10 cellular contexts compared by ENCODE assay signal in genomic region chr18:63267990-63268721, GRCh38. TPM values are rescaled to one million over a fixed set of nuclear protein-coding genes. Genes with fewer than 3 reads are reported as not detected.
DNase-seq lines count a peak whose midpoint lies in the region; ATAC-seq and TF ChIP-seq lines count a peak whose summit lies in the region.
"Had no signal": no experiment of that assay in that cellular context is flagged by ENCODE, and none has a peak within 500 bp of the region (broad histone marks: within the 10 kb centered on the region; RNA-seq: fewer than 3 reads in every experiment).

No MANE protein-coding gene starts in this region.

- no peaks in the 10 kb centered on the region for H3K9me3 ChIP-seq in CD4-positive, alpha-beta memory T cell (ENCODE audit: control insufficient read depth in 1 of 2, low read length in 2 of 2)
- H3K9me3 ChIP-seq in heart left ventricle: no peaks in the 10 kb centered on the region
- H3K9me3 ChIP-seq: Caco-2 had no signal

- no peaks in the 10 kb centered on the region for H3K36me3 ChIP-seq in CD4-positive, alpha-beta memory T cell (ENCODE audit: insufficient read depth, low read length)
- H3K36me3 ChIP-seq in KMS-11 (ENCODE audit: insufficient read depth) (no peaks in the 10 kb centered on the region), heart left ventricle (no peaks in the 10 kb centered on the region)
- H3K36me3 ChIP-seq: cardiac muscle cell had no signal

- no peaks in the 10 kb centered on the region for H3K27me3 Mint-ChIP-seq in CD4-positive, alpha-beta memory T cell

- H4K20me1 ChIP-seq in KMS-11 (ENCODE audit: insufficient read depth): no peaks in the 10 kb centered on the region

- H3K9me3 Mint-ChIP-seq in CD4-positive, alpha-beta memory T cell: peaks cover 0 to 1% (median 0%) of the 10 kb centered on the region in 8 donors

- H2AFZ ChIP-seq in KMS-11 (ENCODE audit: low read depth): peak overlapping the region; percentile 57

- no peak overlapping the region for H3K27ac ChIP-seq in CD4-positive, alpha-beta memory T cell (ENCODE audit: low read depth, low read length)
- peak overlapping the region; percentile 83 for H3K27ac ChIP-seq in KMS-11
- H3K27ac ChIP-seq in heart left ventricle: no peak overlapping the region
- H3K27ac ChIP-seq: cardiac muscle cell had no signal

- H3K27ac Mint-ChIP-seq in CD4-positive, alpha-beta memory T cell: peak overlapping the region; percentile 8 to 72 (median 50)

- WGBS in heart left ventricle, 4 donors: 85 to 92% (median 91%) methylated on average over 8 of the region's 8 CpGs

- H3K4me1 ChIP-seq in CD4-positive, alpha-beta memory T cell (ENCODE audit: insufficient read depth, low read length): peaks cover 73% of the 10 kb centered on the region
- H3K4me1 ChIP-seq in KMS-11 (ENCODE audit: low read depth, poor library complexity, severe bottlenecking) (peaks cover 72% of the 10 kb centered on the region), heart left ventricle (peaks cover 0 to 42% (median 10%) of the 10 kb centered on the region in 12 donors)
- H3K4me1 ChIP-seq: Caco-2 had no signal

- no peaks in the 10 kb centered on the region for H3K27me3 ChIP-seq in CD4-positive, alpha-beta memory T cell (ENCODE audit: insufficient read depth, low read length)
- H3K27me3 ChIP-seq in KMS-11 (ENCODE audit: insufficient read depth, low read depth) (no peaks in the 10 kb centered on the region), heart left ventricle (no peaks in the 10 kb centered on the region)
- H3K27me3 ChIP-seq: cardiac muscle cell had no signal

- CTCF ChIA-PET in CD4-positive, alpha-beta memory T cell (lab: Charles Lee; ENCODE audit: partially characterized antibody): interaction anchor here (1.2 to 2.0 kb wide), 3 partner anchors 14 to 51 kb away, joined by 3 to 7 read pairs (median 3); partner anchors contain the start of gene BCL2

- intact Hi-C loops in CD4-positive, alpha-beta memory T cell (cut with micrococcal nuclease): loop anchor here (2.0 kb wide), 1 partner anchor 15 kb away; no protein-coding TSS in a partner anchor
- intact Hi-C loops in heart left ventricle (cut with DNase I): loop anchor here in 1 of 10 donors (10.0 kb wide), 1 partner anchor 47 kb away; the partner anchor contains the start of gene BCL2

- peaks cover 48 to 88% (median 65%) of the 10 kb centered on the region in 4 donors for H3K4me1 Mint-ChIP-seq in CD4-positive, alpha-beta memory T cell

- peaks cover 53% of the 10 kb centered on the region; the same call in 1 of the 2 replicates for H3K79me2 ChIP-seq in KMS-11 (ENCODE audit: insufficient read depth, low read depth)

- POLR2A ChIA-PET in CD4-positive, alpha-beta memory T cell (lab: Charles Lee; ENCODE audit: partially characterized antibody): interaction anchor here (0.6 to 2.4 kb wide), 10 partner anchors 10 to 113 kb away, joined by 3 to 12 read pairs (median 5); no protein-coding TSS in a partner anchor

- no peak overlapping the region for H3K4me3 ChIP-seq in CD4-positive, alpha-beta memory T cell (ENCODE audit: low read length in 2 of 2)
- H3K4me3 ChIP-seq in KMS-11 (IDR thresholded peaks at IDR 0.05; ENCODE audit: insufficient read depth, low read depth, low read length) (no peak overlapping the region), heart left ventricle (no peak overlapping the region)
- H3K4me3 ChIP-seq: cardiac muscle cell had no signal

- H3K4me3 Mint-ChIP-seq in CD4-positive, alpha-beta memory T cell: peak overlapping the region in 7 of 8 donors; percentile 8 to 75 (median 67)

- DNase-seq in CD4-positive, alpha-beta memory T cell: no peak
- DNase-seq in fibroblast of peridontal ligament (ENCODE audit: extremely low read depth) (peak; percentile 38), HPDE6-E6E7 (ENCODE audit: extremely low spot score) (no peak), heart left ventricle (no peak), germinal center (ENCODE audit: low spot score) (no peak)
- DNase-seq: Caco-2 had no signal

- TF ChIP-seq CTCF in KMS-11 (conservative IDR thresholded peaks at IDR 0.05; ENCODE audit: low read depth, low read length): no peak
- TF ChIP-seq CTCF in heart left ventricle (IDR thresholded peaks at IDR 0.05): no peak

- no peak for TF ChIP-seq POLR2A in heart left ventricle (IDR thresholded peaks at IDR 0.05)

- H3K9ac ChIP-seq in KMS-11: peak overlapping the region; percentile 46; the same call in 1 of the 2 replicates

- peak overlapping the region; percentile 99 for H3K4me2 ChIP-seq in KMS-11

- H3K36me3 Mint-ChIP-seq in CD4-positive, alpha-beta memory T cell: peaks cover 3 to 37% of the 10 kb centered on the region in 2 donors

- ATAC-seq in GM19025 (IDR thresholded peaks at IDR 0.05; ENCODE audit: low read depth, unreplicated experiment) (peak; percentile 68), heart left ventricle (no peak), HG03469 (IDR thresholded peaks at IDR 0.05; ENCODE audit: unreplicated experiment) (no peak)

RNA-seq across cellular contexts. Expression of gene BCL2, which starts 51.4 kb away (rescaled TPM):
- 10 to 100 TPM; 40.8 to 42.7 TPM for total RNA-seq in CD4-positive, alpha-beta memory T cell
- polyA plus RNA-seq in CD4-positive, alpha-beta memory T cell: 10 to 100 TPM; 28.5 to 50.4 TPM
- 10 to 100 TPM in 4 of 9 donors, 1 to 10 TPM in 5; 4.8 to 24.2 (median 9.1) TPM for total RNA-seq in heart left ventricle
- polyA plus RNA-seq in heart left ventricle: 1 to 10 TPM; 2.9 to 4.5 TPM
